ENCODE assay signal across 1 cellular context in genomic region chr1:91877574-91878208, GRCh38.
TF ChIP-seq lines count a peak whose summit lies in the region.

No MANE protein-coding gene starts in this region.

TF ChIP-seq in IMR-90, 13 proteins besides CTCF, POLR2A, EP300 and RAD21 (continued from another document):
- TF ChIP-seq RFX5 (IDR thresholded peaks at IDR 0.05; ENCODE audit: low read depth, low read length) (no peak), USF2 (IDR thresholded peaks at IDR 0.05; ENCODE audit: low read depth, low read length) (no peak)
TF ChIP-seq in IMR-90: peak in this region for 1.
